7 cellular contexts compared by ENCODE assay signal in the genomic region with DNA sequence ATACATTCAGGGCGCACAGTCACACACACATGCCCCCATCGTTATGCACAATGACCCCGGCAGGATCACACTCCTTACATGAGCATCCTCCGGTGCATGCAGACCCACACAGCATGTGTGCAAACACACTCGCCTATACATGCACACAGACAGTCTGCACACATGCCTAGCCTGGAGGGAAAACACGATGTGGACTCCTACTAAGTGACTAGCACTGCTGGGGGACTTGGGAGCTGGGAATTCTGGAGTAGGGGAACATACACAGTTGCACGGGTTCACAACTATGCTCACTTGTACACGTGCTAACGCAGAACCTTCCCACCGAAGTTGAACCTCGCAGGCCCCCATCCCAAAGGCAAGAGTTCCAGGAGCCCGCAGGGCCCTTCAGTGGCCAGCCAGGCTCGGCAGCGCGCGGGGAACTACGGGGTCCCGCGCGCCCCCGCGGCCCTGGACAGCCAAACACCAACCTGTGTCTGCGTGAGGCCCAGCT. TPM values are rescaled to one million over a fixed set of nuclear protein-coding genes. Genes with fewer than 3 reads are reported as not detected.
A peak's percentile ranks its signal among the peaks of the same experiment; 100 is the strongest.
DNase-seq lines count a peak whose midpoint lies in the region; ATAC-seq and TF ChIP-seq lines count a peak whose summit lies in the region.

No MANE protein-coding gene starts in this region.

- no peaks in the 10 kb centered on the region for H3K36me3 ChIP-seq in GM23338 (ENCODE audit: insufficient read depth)
- H3K36me3 ChIP-seq in iPS-18a (ENCODE audit: control insufficient read depth, low read depth, low read length), result no peaks in the 10 kb centered on the region
- no peaks in the 10 kb centered on the region for H3K36me3 ChIP-seq in skeletal muscle tissue (ENCODE audit: control insufficient read depth in 3 of 3, insufficient read depth in 3 of 3, low read length in 3 of 3)

- CTCF ChIA-PET in WTC11 (lab: Charles Lee), result interaction anchor here (0.6 to 8.1 kb wide), 15 partner anchors 9 to 427 kb away, joined by 3 to 269 read pairs (median 4); partner anchors contain the start of gene DLX4

- H3K9me3 Mint-ChIP-seq in GM23338, result no peaks in the 10 kb centered on the region; the same call in 2 of the 3 replicates
- no peaks in the 10 kb centered on the region for H3K9me3 Mint-ChIP-seq in WTC11

- H3K4me1 ChIP-seq in GM23338 (ENCODE audit: insufficient read depth) (peaks cover 14% of the 10 kb centered on the region), iPS-18a (ENCODE audit: control insufficient read depth, low read depth, low read length) (no peaks in the 10 kb centered on the region), skeletal muscle tissue (ENCODE audit: control insufficient read depth in 3 of 3, insufficient read depth in 3 of 3, low read length in 3 of 3) (peaks cover 18 to 35% (median 29%) of the 10 kb centered on the region in 3 donors)

- POLR2A ChIA-PET in WTC11 (lab: Charles Lee), result interaction anchor here (0.8 to 1.6 kb wide), 3 partner anchors 24 to 127 kb away, joined by 3 to 5 read pairs (median 4); partner anchors contain the start of gene DLX4

- H3K9ac ChIP-seq in iPS-18a (ENCODE audit: low read length) (no peak overlapping the region), skeletal muscle tissue (ENCODE audit: low read depth in 1 of 3, low read length in 3 of 3) (peak overlapping the region in 1 of 3 donors; percentile 76)

- H3K4me1 Mint-ChIP-seq in GM23338 (peaks cover 30% of the 10 kb centered on the region), WTC11 (peaks cover 32% of the 10 kb centered on the region)

- peak overlapping the region; percentile 66 for H3K4me3 ChIP-seq in GM23338
- H3K4me3 ChIP-seq in iPS-18a (ENCODE audit: low read length), result peak overlapping the region; percentile 50
- H3K4me3 ChIP-seq in skeletal muscle tissue (ENCODE audit: low read length in 3 of 3), result peak overlapping the region; percentile 30 to 73 (median 50)

- peaks cover 8% of the 10 kb centered on the region; the same call in 1 of the 2 replicates for H4K20me1 ChIP-seq in GM23338 (replicated peaks; ENCODE audit: insufficient read depth)

- peaks cover 100% of the 10 kb centered on the region for H3K27me3 ChIP-seq in GM23338 (ENCODE audit: insufficient read depth)
- peaks cover 100% of the 10 kb centered on the region for H3K27me3 ChIP-seq in iPS-18a (ENCODE audit: control insufficient read depth, insufficient read depth, low read length)
- H3K27me3 ChIP-seq in skeletal muscle tissue (ENCODE audit: control insufficient read depth in 3 of 3, insufficient read depth in 3 of 3, low read length in 3 of 3), result peaks cover 83 to 88% (median 85%) of the 10 kb centered on the region in 3 donors

- H3K36me3 Mint-ChIP-seq in GM23338 (ENCODE audit: low read depth) (no peaks in the 10 kb centered on the region; the same call in 2 of the 3 replicates), WTC11 (no peaks in the 10 kb centered on the region)

- no peaks in the 10 kb centered on the region for H3K9me3 ChIP-seq in iPS-18a (ENCODE audit: control insufficient read depth, low read depth, low read length)
- no peaks in the 10 kb centered on the region for H3K9me3 ChIP-seq in skeletal muscle tissue (ENCODE audit: control insufficient read depth in 3 of 3, low read length in 3 of 3)

- ATAC-seq in GM23338 (no peak), WTC11 (no peak), HG03442 (IDR thresholded peaks at IDR 0.05; ENCODE audit: unreplicated experiment) (no peak)

- TF ChIP-seq CTCF in GM23338 (conservative IDR thresholded peaks at IDR 0.05; ENCODE audit: low read depth in 2 of 2), result no peak
- TF ChIP-seq CTCF in WTC11 (IDR thresholded peaks at IDR 0.05), result no peak

- H3K27me3 Mint-ChIP-seq in GM23338 (ENCODE audit: insufficient read depth, low read depth, poor library complexity) (peaks cover 90% of the 10 kb centered on the region), WTC11 (ENCODE audit: low read depth) (peaks cover 99% of the 10 kb centered on the region)

- peaks cover 3% of the 10 kb centered on the region; the same call in 1 of the 2 replicates for H3F3A ChIP-seq in GM23338 (replicated peaks; ENCODE audit: low read depth)

- H3K9me2 ChIP-seq in GM23338 (ENCODE audit: insufficient read depth), result no peaks in the 10 kb centered on the region

- no peak overlapping the region for H3K27ac Mint-ChIP-seq in GM23338
- no peak overlapping the region for H3K27ac Mint-ChIP-seq in WTC11

- H3K4me3 Mint-ChIP-seq in GM23338, result peak overlapping the region; percentile 61
- H3K4me3 Mint-ChIP-seq in WTC11, result peak overlapping the region; percentile 61

- H3K27ac ChIP-seq in GM23338 (ENCODE audit: low read depth) (no peak overlapping the region), iPS-18a (ENCODE audit: low read length) (no peak overlapping the region), skeletal muscle tissue (ENCODE audit: low read depth, low read length) (no peak overlapping the region)

- H3K79me2 ChIP-seq in GM23338 (replicated peaks; ENCODE audit: insufficient read depth), result no peaks in the 10 kb centered on the region

- peak overlapping the region; percentile 95 for H3K4me2 ChIP-seq in GM23338

- H2AFZ ChIP-seq in GM23338, result peak overlapping the region; percentile 93

- DNase-seq in GM23338 (ENCODE audit: low spot score) (no peak), WTC11 (ENCODE audit: low spot score) (no peak), Kasumi-1 (lab: John Stamatoyannopoulos, UW) (no peak), NCI-H1092 (lab: John Stamatoyannopoulos, UW) (no peak)

TF ChIP-seq in WTC11, 78 proteins besides CTCF, POLR2A, EP300 and RAD21:
- TF ChIP-seq, protein P1, sequence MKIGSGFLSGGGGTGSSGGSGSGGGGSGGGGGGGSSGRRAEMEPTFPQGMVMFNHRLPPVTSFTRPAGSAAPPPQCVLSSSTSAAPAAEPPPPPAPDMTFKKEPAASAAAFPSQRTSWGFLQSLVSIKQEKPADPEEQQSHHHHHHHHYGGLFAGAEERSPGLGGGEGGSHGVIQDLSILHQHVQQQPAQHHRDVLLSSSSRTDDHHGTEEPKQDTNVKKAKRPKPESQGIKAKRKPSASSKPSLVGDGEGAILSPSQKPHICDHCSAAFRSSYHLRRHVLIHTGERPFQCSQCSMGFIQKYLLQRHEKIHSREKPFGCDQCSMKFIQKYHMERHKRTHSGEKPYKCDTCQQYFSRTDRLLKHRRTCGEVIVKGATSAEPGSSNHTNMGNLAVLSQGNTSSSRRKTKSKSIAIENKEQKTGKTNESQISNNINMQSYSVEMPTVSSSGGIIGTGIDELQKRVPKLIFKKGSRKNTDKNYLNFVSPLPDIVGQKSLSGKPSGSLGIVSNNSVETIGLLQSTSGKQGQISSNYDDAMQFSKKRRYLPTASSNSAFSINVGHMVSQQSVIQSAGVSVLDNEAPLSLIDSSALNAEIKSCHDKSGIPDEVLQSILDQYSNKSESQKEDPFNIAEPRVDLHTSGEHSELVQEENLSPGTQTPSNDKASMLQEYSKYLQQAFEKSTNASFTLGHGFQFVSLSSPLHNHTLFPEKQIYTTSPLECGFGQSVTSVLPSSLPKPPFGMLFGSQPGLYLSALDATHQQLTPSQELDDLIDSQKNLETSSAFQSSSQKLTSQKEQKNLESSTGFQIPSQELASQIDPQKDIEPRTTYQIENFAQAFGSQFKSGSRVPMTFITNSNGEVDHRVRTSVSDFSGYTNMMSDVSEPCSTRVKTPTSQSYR (CRISPR knock-in tag; IDR thresholded peaks at IDR 0.05), result 0 out of 2 replicates have a peak, but pooled peaks have one; percentile 23
- TF ChIP-seq E2F1 (CRISPR knock-in tag; IDR thresholded peaks at IDR 0.05) (peak; percentile 35; the same call in 1 of the 2 replicates), TEAD1 (CRISPR knock-in tag; IDR thresholded peaks at IDR 0.05) (0 out of 2 replicates have a peak, but pooled peaks have one; percentile 12), IRF2 (CRISPR knock-in tag; IDR thresholded peaks at IDR 0.05; ENCODE audit: borderline replicate concordance, low read depth) (no peak)
- TF ChIP-seq, protein P2, sequence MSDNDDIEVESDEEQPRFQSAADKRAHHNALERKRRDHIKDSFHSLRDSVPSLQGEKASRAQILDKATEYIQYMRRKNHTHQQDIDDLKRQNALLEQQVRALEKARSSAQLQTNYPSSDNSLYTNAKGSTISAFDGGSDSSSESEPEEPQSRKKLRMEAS (CRISPR knock-in tag; IDR thresholded peaks at IDR 0.05), result peak; percentile 70; the same call in 1 of the 2 replicates
- TF ChIP-seq, protein P3, sequence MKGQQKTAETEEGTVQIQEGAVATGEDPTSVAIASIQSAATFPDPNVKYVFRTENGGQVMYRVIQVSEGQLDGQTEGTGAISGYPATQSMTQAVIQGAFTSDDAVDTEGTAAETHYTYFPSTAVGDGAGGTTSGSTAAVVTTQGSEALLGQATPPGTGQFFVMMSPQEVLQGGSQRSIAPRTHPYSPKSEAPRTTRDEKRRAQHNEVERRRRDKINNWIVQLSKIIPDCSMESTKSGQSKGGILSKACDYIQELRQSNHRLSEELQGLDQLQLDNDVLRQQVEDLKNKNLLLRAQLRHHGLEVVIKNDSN (CRISPR knock-in tag; IDR thresholded peaks at IDR 0.05), result 0 out of 2 replicates have a peak, but pooled peaks have one; percentile 23
TF ChIP-seq in WTC11: peak in this region for 5.

RNA-seq across cellular contexts. Expression of gene DLX3, which starts 2.0 kb away (rescaled TPM):
- total RNA-seq in GM23338 (2014; rRNA removed; shearing (Covaris generic)), result 0.14 TPM in 1 of 2 replicates, not detected in the other
- 0.19 and 0.27 TPM in 2 replicates for polyA plus RNA-seq in GM23338 (2016; fragmentation: Nextera tagmentation; extraction: Ambion mirVana)
- total RNA-seq in WTC11 (2021) (0.44 to 0.78 TPM (median 0.74 TPM) in 3 replicates), skeletal muscle tissue (not detected)

RNA-seq across cellular contexts. Expression of gene DLX4, which starts 24.0 kb away (rescaled TPM):
- 0.10 and 0.58 TPM in 2 replicates for total RNA-seq in GM23338 (2014; rRNA removed; shearing (Covaris generic))
- polyA plus RNA-seq in GM23338 (2016; fragmentation: Nextera tagmentation; extraction: Ambion mirVana), result 0.79 and 0.80 TPM in 2 replicates
- total RNA-seq in WTC11 (2021) (1.3 to 1.8 TPM (median 1.6 TPM) in 3 replicates), skeletal muscle tissue (not detected)
